In the genomic region with DNA sequence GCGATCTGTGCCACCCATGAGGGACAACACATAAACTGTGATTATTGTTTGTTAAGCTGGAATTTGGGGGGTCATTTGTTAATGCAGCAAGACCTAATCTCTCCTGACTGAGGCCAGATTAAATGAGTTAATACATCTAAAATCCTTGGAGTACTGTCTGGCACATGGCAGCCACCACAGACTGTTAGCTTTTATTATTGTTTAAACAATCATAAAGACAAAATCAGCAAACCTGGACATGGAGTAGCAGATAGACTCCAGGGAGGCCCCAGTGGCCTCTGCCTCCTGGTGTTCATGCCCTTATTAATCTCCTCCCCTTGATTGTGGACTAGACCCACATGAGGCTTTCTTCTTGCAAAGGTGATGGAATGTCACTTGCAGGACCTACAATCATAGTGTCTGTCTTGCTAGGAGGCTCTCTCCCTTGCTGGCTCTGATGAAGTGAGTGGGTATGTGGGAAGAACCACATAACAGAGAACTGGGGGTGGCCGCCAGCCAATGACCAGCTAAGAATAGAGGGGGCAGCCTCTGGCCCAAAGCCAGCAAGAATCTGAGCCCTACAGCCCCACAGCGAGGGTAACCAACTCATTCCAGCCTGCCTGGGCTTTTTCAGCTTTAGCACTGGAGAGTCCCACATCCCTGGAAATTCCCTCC, we compare ENCODE assay signal across 2 cellular contexts.
TF ChIP-seq lines count a peak whose summit lies in the region.

No MANE protein-coding gene starts in this region.

TF ChIP-seq in HEK293, 187 proteins besides CTCF, POLR2A, EP300 and RAD21 (continued from another document and continues in another):
- TF ChIP-seq, protein P1, sequence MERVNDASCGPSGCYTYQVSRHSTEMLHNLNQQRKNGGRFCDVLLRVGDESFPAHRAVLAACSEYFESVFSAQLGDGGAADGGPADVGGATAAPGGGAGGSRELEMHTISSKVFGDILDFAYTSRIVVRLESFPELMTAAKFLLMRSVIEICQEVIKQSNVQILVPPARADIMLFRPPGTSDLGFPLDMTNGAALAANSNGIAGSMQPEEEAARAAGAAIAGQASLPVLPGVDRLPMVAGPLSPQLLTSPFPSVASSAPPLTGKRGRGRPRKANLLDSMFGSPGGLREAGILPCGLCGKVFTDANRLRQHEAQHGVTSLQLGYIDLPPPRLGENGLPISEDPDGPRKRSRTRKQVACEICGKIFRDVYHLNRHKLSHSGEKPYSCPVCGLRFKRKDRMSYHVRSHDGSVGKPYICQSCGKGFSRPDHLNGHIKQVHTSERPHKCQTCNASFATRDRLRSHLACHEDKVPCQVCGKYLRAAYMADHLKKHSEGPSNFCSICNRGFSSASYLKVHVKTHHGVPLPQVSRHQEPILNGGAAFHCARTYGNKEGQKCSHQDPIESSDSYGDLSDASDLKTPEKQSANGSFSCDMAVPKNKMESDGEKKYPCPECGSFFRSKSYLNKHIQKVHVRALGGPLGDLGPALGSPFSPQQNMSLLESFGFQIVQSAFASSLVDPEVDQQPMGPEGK (tag by site-specific recombination; IDR thresholded peaks at IDR 0.05), result no peak
- TF ChIP-seq, protein P2, sequence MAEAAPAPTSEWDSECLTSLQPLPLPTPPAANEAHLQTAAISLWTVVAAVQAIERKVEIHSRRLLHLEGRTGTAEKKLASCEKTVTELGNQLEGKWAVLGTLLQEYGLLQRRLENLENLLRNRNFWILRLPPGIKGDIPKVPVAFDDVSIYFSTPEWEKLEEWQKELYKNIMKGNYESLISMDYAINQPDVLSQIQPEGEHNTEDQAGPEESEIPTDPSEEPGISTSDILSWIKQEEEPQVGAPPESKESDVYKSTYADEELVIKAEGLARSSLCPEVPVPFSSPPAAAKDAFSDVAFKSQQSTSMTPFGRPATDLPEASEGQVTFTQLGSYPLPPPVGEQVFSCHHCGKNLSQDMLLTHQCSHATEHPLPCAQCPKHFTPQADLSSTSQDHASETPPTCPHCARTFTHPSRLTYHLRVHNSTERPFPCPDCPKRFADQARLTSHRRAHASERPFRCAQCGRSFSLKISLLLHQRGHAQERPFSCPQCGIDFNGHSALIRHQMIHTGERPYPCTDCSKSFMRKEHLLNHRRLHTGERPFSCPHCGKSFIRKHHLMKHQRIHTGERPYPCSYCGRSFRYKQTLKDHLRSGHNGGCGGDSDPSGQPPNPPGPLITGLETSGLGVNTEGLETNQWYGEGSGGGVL (tag by site-specific recombination; IDR thresholded peaks at IDR 0.05), result no peak
- TF ChIP-seq, protein P3, sequence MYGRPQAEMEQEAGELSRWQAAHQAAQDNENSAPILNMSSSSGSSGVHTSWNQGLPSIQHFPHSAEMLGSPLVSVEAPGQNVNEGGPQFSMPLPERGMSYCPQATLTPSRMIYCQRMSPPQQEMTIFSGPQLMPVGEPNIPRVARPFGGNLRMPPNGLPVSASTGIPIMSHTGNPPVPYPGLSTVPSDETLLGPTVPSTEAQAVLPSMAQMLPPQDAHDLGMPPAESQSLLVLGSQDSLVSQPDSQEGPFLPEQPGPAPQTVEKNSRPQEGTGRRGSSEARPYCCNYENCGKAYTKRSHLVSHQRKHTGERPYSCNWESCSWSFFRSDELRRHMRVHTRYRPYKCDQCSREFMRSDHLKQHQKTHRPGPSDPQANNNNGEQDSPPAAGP (tag by site-specific recombination; IDR thresholded peaks at IDR 0.05), result no peak
- peak; percentile 42 for TF ChIP-seq ZIC2 (tag by site-specific recombination; IDR thresholded peaks at IDR 0.05)
- TF ChIP-seq, protein P4, sequence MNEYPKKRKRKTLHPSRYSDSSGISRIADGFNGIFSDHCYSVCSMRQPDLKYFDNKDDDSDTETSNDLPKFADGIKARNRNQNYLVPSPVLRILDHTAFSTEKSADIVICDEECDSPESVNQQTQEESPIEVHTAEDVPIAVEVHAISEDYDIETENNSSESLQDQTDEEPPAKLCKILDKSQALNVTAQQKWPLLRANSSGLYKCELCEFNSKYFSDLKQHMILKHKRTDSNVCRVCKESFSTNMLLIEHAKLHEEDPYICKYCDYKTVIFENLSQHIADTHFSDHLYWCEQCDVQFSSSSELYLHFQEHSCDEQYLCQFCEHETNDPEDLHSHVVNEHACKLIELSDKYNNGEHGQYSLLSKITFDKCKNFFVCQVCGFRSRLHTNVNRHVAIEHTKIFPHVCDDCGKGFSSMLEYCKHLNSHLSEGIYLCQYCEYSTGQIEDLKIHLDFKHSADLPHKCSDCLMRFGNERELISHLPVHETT (tag by site-specific recombination; IDR thresholded peaks at IDR 0.05), result no peak
- no peak for TF ChIP-seq ZNF175 (tag by site-specific recombination; IDR thresholded peaks at IDR 0.05)
- TF ChIP-seq ZNF514 (tag by site-specific recombination; IDR thresholded peaks at IDR 0.05), result no peak
- TF ChIP-seq ZBTB1 (tag by site-specific recombination; IDR thresholded peaks at IDR 0.05), result no peak
- no peak for TF ChIP-seq ZFP41 (tag by site-specific recombination; IDR thresholded peaks at IDR 0.05; ENCODE audit: borderline replicate concordance)
- TF ChIP-seq MEIS1 (CRISPR knock-in tag; IDR thresholded peaks at IDR 0.05; ENCODE audit: borderline replicate concordance), result no peak
- TF ChIP-seq ZNF24 (tag by site-specific recombination; IDR thresholded peaks at IDR 0.05), result no peak
- peak; percentile 42; the same call in 1 of the 2 replicates for TF ChIP-seq ZNF664 (tag by site-specific recombination; IDR thresholded peaks at IDR 0.05)
- TF ChIP-seq ZNF350 (tag by site-specific recombination; IDR thresholded peaks at IDR 0.05), result no peak
- TF ChIP-seq GFI1B (tag by site-specific recombination; IDR thresholded peaks at IDR 0.05), result no peak
- TF ChIP-seq, protein P5, sequence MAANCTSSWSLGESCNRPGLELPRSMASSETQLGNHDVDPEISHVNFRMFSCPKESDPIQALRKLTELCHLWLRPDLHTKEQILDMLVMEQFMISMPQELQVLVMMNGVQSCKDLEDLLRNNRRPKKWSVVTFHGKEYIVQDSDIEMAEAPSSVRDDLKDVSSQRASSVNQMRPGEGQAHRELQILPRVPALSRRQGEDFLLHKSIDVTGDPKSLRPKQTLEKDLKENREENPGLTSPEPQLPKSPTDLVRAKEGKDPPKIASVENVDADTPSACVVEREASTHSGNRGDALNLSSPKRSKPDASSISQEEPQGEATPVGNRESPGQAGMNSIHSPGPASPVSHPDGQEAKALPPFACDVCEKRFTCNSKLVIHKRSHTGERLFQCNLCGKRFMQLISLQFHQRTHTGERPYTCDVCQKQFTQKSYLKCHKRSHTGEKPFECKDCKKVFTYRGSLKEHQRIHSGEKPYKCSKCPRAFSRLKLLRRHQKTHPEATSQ (tag by site-specific recombination; IDR thresholded peaks at IDR 0.05), result no peak
- no peak for TF ChIP-seq ZNF391 (tag by site-specific recombination; IDR thresholded peaks at IDR 0.05; ENCODE audit: borderline replicate concordance, low read depth)
- peak; percentile 6 for TF ChIP-seq SETDB1 (IDR thresholded peaks at IDR 0.05; ENCODE audit: insufficient read length, low read length)
- TF ChIP-seq ZFHX2 (tag by site-specific recombination; conservative IDR thresholded peaks at IDR 0.05), result peak; percentile 64
- no peak for TF ChIP-seq ZNF16 (tag by site-specific recombination; IDR thresholded peaks at IDR 0.05; ENCODE audit: low read depth)
- peak; percentile 53; the same call in 1 of the 2 replicates for TF ChIP-seq EGR2 (tag by site-specific recombination; IDR thresholded peaks at IDR 0.05; ENCODE audit: low read depth)
- TF ChIP-seq ZNF548 (tag by site-specific recombination; IDR thresholded peaks at IDR 0.05), result no peak
- TF ChIP-seq ZSCAN30 (tag by site-specific recombination; IDR thresholded peaks at IDR 0.05), result no peak

TF ChIP-seq in SK-N-SH treated with all-trans-retinoic acid at 6 μM for 48 hours, 23 proteins besides CTCF, POLR2A, EP300 and RAD21 (continued from another document):
- TF ChIP-seq, protein P1 (CRISPR knock-in tag; IDR thresholded peaks at IDR 0.05; ENCODE audit: borderline replicate concordance), result no peak
- TF ChIP-seq ZNF8 (CRISPR knock-in tag; IDR thresholded peaks at IDR 0.05) (no peak), ZNF565 (CRISPR knock-in tag; conservative IDR thresholded peaks at IDR 0.05; ENCODE audit: low read depth) (no peak), SNAI2 (CRISPR knock-in tag; IDR thresholded peaks at IDR 0.05) (no peak)
